Comparison of ENCODE assay signal across 23 cellular contexts in the genomic region with DNA sequence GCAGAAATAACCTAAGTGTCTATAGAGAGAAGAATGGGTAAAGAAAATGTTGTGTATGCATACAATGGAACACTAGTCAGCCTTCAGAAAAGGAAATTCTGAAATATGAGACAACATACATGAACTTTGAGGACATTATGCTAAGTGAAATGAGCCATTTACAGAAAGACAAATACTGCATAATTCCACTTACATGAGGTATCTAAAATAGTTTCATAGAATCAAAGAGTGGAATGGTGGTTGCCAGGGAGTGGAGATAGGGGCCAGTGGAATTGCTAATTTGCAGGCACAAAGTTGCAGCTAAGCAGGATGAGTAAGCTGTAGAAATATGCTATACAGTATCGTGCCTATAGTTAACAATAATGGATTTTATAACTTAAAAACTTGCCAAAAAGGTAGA.
"Had no signal": no experiment of that assay in that cellular context is flagged by ENCODE, and none has a peak within 500 bp of the region (broad histone marks: within the 10 kb centered on the region; RNA-seq: fewer than 3 reads in every experiment).

No MANE protein-coding gene starts in this region.

- H3K9ac ChIP-seq: neural progenitor cell had no signal

- H3K9me3 Mint-ChIP-seq: activated CD4-positive, alpha-beta T cell treated with anti-CD3 and anti-CD28 coated beads, Interleukin-2, amount 10 ng/mL, durations not matched to agents 7 days and 5 days; activated T-helper 2 cell treated with anti-CD3 and anti-CD28 coated beads, Interferon-gamma antibody, Interleukin-2, Interleukin-4, amounts not matched to agents 10 μg/mL and 5 μg/mL and 100 μg/mL, durations not matched to agents 14 hours and 24 hours and 36 hours; brain; endodermal cell; mesothelial cell of epicardium; naive thymus-derived CD8-positive, alpha-beta T cell; neural progenitor cell; stimulated activated naive CD8-positive, alpha-beta T cell treated with anti-CD3 and anti-CD28 coated beads, Interleukin-15, amount 100 ng/mL, for 72 hours had no signal

- H3K36me3 ChIP-seq: colonic mucosa, esophagus squamous epithelium, left lung, neural progenitor cell, tibial artery had no signal

- H3K4me2 ChIP-seq: neural progenitor cell had no signal

- H3K4me3 ChIP-seq: colonic mucosa, esophagus squamous epithelium, left lung, lung, neural progenitor cell, SK-N-MC, tibial artery had no signal

- H3K27me3 ChIP-seq: colonic mucosa, esophagus squamous epithelium, left lung, neural progenitor cell, tibial artery had no signal

- H3K27ac Mint-ChIP-seq: activated CD4-positive, alpha-beta T cell treated with anti-CD3 and anti-CD28 coated beads, Interleukin-2, amount 10 ng/mL, durations not matched to agents 7 days and 5 days; activated CD8-positive, alpha-beta T cell treated with anti-CD3 and anti-CD28 coated beads, Interleukin-2, amount 10 ng/mL, durations not matched to agents 7 days and 5 days; activated naive CD8-positive, alpha-beta T cell; activated T-helper 2 cell treated with anti-CD3 and anti-CD28 coated beads, Interferon-gamma antibody, Interleukin-2, Interleukin-4, amounts not matched to agents 10 μg/mL and 5 μg/mL and 100 μg/mL, durations not matched to agents 14 hours and 24 hours and 36 hours; endodermal cell; mesothelial cell of epicardium; naive thymus-derived CD8-positive, alpha-beta T cell; neural progenitor cell; stimulated activated effector memory CD8-positive, alpha-beta T cell treated with anti-CD3 and anti-CD28 coated beads, Interleukin-12 subunit alpha, Interleukin-12 subunit beta, amount 100 ng/mL, for 72 hours; stimulated activated naive CD8-positive, alpha-beta T cell treated with anti-CD3 and anti-CD28 coated beads, Interleukin-15, amount 100 ng/mL, for 72 hours had no signal

- DNase-seq: activated CD4-positive, alpha-beta T cell treated with anti-CD3 and anti-CD28 coated beads, Interleukin-2, amount 10 ng/mL, durations not matched to agents 7 days and 5 days; activated CD8-positive, alpha-beta T cell treated with anti-CD3 and anti-CD28 coated beads, Interleukin-2, amount 10 ng/mL, durations not matched to agents 7 days and 5 days; activated naive CD4-positive, alpha-beta T cell; activated T-cell treated with anti-CD3 and anti-CD28 coated beads, Interleukin-2, amount 50 U/mL, for 1 hour; central memory CD4-positive, alpha-beta T cell; colonic mucosa; endodermal cell; esophagus squamous epithelium; left lung; naive thymus-derived CD8-positive, alpha-beta T cell; small intestine; stimulated activated CD4-positive, alpha-beta T cell treated with anti-CD3 and anti-CD28 coated beads, Interleukin-2, amount 100 ng/mL, for 24 hours; stimulated activated naive CD8-positive, alpha-beta T cell treated with anti-CD3 and anti-CD28 coated beads, Interleukin-15, amount 100 ng/mL, for 72 hours; tibial artery had no signal

- H2AFZ ChIP-seq: neural progenitor cell had no signal

- H3K36me3 Mint-ChIP-seq: activated naive CD8-positive, alpha-beta T cell; brain; mesothelial cell of epicardium; naive thymus-derived CD8-positive, alpha-beta T cell; neural progenitor cell; stimulated activated effector memory CD8-positive, alpha-beta T cell treated with anti-CD3 and anti-CD28 coated beads, Interleukin-12 subunit alpha, Interleukin-12 subunit beta, amount 100 ng/mL, for 72 hours had no signal

- H3K27me3 Mint-ChIP-seq: activated CD4-positive, alpha-beta T cell treated with anti-CD3 and anti-CD28 coated beads, Interleukin-2, amount 10 ng/mL, durations not matched to agents 7 days and 5 days; activated naive CD8-positive, alpha-beta T cell; naive thymus-derived CD8-positive, alpha-beta T cell had no signal

- H3K4me3 Mint-ChIP-seq: activated CD4-positive, alpha-beta T cell treated with anti-CD3 and anti-CD28 coated beads, Interleukin-2, amount 10 ng/mL, durations not matched to agents 7 days and 5 days; activated CD8-positive, alpha-beta T cell treated with anti-CD3 and anti-CD28 coated beads, Interleukin-2, amount 10 ng/mL, durations not matched to agents 7 days and 5 days; activated naive CD8-positive, alpha-beta T cell; brain; endodermal cell; mesothelial cell of epicardium; naive thymus-derived CD8-positive, alpha-beta T cell; neural progenitor cell; stimulated activated effector memory CD8-positive, alpha-beta T cell treated with anti-CD3 and anti-CD28 coated beads, Interleukin-12 subunit alpha, Interleukin-12 subunit beta, amount 100 ng/mL, for 72 hours; stimulated activated naive CD8-positive, alpha-beta T cell treated with anti-CD3 and anti-CD28 coated beads, Interleukin-15, amount 100 ng/mL, for 72 hours had no signal

- H3K27ac ChIP-seq: colonic mucosa, esophagus squamous epithelium, left lung, neural progenitor cell, SK-N-MC, tibial artery, VCaP had no signal

- H3K4me1 Mint-ChIP-seq: activated CD4-positive, alpha-beta T cell treated with anti-CD3 and anti-CD28 coated beads, Interleukin-2, amount 10 ng/mL, durations not matched to agents 7 days and 5 days; stimulated activated effector memory CD8-positive, alpha-beta T cell treated with anti-CD3 and anti-CD28 coated beads, Interleukin-12 subunit alpha, Interleukin-12 subunit beta, amount 100 ng/mL, for 72 hours; stimulated activated naive CD8-positive, alpha-beta T cell treated with anti-CD3 and anti-CD28 coated beads, Interleukin-15, amount 100 ng/mL, for 72 hours had no signal

- H3K9me3 ChIP-seq: colonic mucosa, esophagus squamous epithelium, left lung, tibial artery had no signal

- H3K4me1 ChIP-seq: colonic mucosa, esophagus squamous epithelium, left lung had no signal
